ENCODE assay signal across 2 cellular contexts in the genomic region with DNA sequence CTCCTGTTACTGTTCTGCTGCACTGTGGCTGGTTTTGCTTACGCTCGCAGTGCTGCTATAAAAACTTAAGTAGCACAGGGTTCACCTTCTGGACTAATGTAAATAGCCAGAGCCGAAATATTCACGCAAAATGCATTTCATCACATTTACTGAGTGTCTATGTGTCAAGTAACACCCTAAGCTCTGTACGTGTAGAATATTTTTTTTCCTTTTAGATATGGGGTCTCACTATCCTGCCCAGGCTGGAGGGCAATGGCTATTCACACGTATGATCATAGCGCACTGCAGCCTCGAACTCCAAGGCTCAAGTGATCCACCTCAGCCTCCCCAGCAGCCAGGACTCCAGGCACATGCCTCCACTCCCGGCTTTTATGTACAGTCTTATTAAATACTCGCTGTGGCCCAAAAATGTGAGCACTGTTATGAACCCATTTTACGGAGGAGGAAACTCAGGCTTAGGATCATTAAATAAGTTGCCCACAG.
A peak's percentile ranks its signal among the peaks of the same experiment; 100 is the strongest.
TF ChIP-seq lines count a peak whose summit lies in the region.

No MANE protein-coding gene starts in this region.

TF ChIP-seq in A549, 52 proteins besides CTCF, POLR2A, EP300 and RAD21 (continued from another document):
- TF ChIP-seq, protein P1, sequence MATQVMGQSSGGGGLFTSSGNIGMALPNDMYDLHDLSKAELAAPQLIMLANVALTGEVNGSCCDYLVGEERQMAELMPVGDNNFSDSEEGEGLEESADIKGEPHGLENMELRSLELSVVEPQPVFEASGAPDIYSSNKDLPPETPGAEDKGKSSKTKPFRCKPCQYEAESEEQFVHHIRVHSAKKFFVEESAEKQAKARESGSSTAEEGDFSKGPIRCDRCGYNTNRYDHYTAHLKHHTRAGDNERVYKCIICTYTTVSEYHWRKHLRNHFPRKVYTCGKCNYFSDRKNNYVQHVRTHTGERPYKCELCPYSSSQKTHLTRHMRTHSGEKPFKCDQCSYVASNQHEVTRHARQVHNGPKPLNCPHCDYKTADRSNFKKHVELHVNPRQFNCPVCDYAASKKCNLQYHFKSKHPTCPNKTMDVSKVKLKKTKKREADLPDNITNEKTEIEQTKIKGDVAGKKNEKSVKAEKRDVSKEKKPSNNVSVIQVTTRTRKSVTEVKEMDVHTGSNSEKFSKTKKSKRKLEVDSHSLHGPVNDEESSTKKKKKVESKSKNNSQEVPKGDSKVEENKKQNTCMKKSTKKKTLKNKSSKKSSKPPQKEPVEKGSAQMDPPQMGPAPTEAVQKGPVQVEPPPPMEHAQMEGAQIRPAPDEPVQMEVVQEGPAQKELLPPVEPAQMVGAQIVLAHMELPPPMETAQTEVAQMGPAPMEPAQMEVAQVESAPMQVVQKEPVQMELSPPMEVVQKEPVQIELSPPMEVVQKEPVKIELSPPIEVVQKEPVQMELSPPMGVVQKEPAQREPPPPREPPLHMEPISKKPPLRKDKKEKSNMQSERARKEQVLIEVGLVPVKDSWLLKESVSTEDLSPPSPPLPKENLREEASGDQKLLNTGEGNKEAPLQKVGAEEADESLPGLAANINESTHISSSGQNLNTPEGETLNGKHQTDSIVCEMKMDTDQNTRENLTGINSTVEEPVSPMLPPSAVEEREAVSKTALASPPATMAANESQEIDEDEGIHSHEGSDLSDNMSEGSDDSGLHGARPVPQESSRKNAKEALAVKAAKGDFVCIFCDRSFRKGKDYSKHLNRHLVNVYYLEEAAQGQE (IDR thresholded peaks at IDR 0.05) = peak; percentile 63; the same call in 1 of the 2 replicates
- TF ChIP-seq JUNB (IDR thresholded peaks at IDR 0.05) (no peak), POLR2AphosphoS2 (conservative IDR thresholded peaks at IDR 0.05; ENCODE audit: low read length) (no peak), HOXA7 (CRISPR knock-in tag; IDR thresholded peaks at IDR 0.05) (no peak), CHD2 (IDR thresholded peaks at IDR 0.05; ENCODE audit: low read length, partially characterized antibody) (no peak)

TF ChIP-seq in SK-N-SH, 30 proteins besides CTCF, POLR2A, EP300 and RAD21 (continued from another document):
- TF ChIP-seq, protein P1 (IDR thresholded peaks at IDR 0.05; ENCODE audit: low read depth, low read length) = no peak
- TF ChIP-seq FOSL2 (IDR thresholded peaks at IDR 0.05; ENCODE audit: borderline replicate concordance, low read depth) (no peak), YY1 (IDR thresholded peaks at IDR 0.05; ENCODE audit: low read depth) (no peak), GABPA (IDR thresholded peaks at IDR 0.05; ENCODE audit: low read depth) (no peak), IRF3 (IDR thresholded peaks at IDR 0.05; ENCODE audit: low read depth, low read length) (no peak), CHD2 (IDR thresholded peaks at IDR 0.05; ENCODE audit: low read length, partially characterized antibody) (no peak), GATA2 (CRISPR knock-in tag; IDR thresholded peaks at IDR 0.05) (no peak), SIN3A (IDR thresholded peaks at IDR 0.05; ENCODE audit: borderline replicate concordance, low read depth, low read length) (no peak), ELF1 (IDR thresholded peaks at IDR 0.05) (no peak), RXRA (IDR thresholded peaks at IDR 0.05; ENCODE audit: borderline replicate concordance, low read depth) (no peak), POLR2AphosphoS5 (IDR thresholded peaks at IDR 0.05; ENCODE audit: low read depth, low read length) (no peak), MAX (IDR thresholded peaks at IDR 0.05; ENCODE audit: low read depth) (no peak)
- TF ChIP-seq, protein P2, sequence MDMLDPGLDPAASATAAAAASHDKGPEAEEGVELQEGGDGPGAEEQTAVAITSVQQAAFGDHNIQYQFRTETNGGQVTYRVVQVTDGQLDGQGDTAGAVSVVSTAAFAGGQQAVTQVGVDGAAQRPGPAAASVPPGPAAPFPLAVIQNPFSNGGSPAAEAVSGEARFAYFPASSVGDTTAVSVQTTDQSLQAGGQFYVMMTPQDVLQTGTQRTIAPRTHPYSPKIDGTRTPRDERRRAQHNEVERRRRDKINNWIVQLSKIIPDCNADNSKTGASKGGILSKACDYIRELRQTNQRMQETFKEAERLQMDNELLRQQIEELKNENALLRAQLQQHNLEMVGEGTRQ (IDR thresholded peaks at IDR 0.05; ENCODE audit: borderline replicate concordance, low read depth, low read length) = no peak
